1 cellular context compared by ENCODE assay signal in the genomic region with DNA sequence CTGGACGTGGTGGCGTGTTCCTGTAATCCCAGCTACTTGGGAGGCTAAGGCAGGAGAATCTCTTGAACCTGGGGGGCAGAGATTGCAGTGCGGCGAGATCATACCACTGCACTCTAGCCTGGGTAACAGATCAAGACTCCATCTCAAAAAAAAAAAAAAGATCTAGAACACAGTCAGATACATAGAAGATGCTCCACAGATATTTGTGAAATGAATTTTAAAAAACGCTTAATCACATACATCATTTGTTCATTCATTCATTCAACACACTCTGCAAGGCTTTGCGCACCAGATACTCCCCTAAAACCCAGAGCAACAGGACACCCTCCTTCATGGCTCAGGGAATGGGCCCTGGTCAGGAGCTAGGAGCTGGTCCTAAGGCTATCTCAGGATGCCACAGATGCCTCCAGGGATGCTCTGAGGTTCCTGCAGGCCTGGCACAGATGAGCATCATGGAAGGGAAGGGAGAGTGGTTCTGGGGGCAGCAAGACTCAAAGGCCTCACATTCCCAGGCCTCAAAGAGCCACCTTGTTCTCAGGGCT.
TF ChIP-seq lines count a peak whose summit lies in the region.

No MANE protein-coding gene starts in this region.

TF ChIP-seq in K562, 482 proteins besides CTCF, POLR2A, EP300 and RAD21:
- TF ChIP-seq, protein P1, sequence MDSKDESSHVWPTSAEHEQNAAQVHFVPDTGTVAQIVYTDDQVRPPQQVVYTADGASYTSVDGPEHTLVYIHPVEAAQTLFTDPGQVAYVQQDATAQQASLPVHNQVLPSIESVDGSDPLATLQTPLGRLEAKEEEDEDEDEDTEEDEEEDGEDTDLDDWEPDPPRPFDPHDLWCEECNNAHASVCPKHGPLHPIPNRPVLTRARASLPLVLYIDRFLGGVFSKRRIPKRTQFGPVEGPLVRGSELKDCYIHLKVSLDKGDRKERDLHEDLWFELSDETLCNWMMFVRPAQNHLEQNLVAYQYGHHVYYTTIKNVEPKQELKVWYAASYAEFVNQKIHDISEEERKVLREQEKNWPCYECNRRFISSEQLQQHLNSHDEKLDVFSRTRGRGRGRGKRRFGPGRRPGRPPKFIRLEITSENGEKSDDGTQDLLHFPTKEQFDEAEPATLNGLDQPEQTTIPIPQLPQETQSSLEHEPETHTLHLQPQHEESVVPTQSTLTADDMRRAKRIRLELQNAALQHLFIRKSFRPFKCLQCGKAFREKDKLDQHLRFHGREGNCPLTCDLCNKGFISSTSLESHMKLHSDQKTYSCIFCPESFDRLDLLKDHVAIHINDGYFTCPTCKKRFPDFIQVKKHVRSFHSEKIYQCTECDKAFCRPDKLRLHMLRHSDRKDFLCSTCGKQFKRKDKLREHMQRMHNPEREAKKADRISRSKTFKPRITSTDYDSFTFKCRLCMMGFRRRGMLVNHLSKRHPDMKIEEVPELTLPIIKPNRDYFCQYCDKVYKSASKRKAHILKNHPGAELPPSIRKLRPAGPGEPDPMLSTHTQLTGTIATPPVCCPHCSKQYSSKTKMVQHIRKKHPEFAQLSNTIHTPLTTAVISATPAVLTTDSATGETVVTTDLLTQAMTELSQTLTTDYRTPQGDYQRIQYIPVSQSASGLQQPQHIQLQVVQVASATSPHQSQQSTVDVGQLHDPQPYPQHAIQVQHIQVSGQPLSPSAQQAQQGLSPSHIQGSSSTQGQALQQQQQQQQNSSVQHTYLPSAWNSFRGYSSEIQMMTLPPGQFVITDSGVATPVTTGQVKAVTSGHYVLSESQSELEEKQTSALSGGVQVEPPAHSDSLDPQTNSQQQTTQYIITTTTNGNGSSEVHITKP (IDR thresholded peaks at IDR 0.05; ENCODE audit: partially characterized antibody): peak; percentile 62
- TF ChIP-seq ZNF24 (IDR thresholded peaks at IDR 0.05): peak; percentile 92
- no peak for TF ChIP-seq ILK (tag; IDR thresholded peaks at IDR 0.05; ENCODE audit: borderline replicate concordance, low read depth)
- no peak for TF ChIP-seq SRSF3 (IDR thresholded peaks at IDR 0.05; ENCODE audit: insufficient read depth, low read length)
